1 cellular context compared by ENCODE assay signal in the genomic region with DNA sequence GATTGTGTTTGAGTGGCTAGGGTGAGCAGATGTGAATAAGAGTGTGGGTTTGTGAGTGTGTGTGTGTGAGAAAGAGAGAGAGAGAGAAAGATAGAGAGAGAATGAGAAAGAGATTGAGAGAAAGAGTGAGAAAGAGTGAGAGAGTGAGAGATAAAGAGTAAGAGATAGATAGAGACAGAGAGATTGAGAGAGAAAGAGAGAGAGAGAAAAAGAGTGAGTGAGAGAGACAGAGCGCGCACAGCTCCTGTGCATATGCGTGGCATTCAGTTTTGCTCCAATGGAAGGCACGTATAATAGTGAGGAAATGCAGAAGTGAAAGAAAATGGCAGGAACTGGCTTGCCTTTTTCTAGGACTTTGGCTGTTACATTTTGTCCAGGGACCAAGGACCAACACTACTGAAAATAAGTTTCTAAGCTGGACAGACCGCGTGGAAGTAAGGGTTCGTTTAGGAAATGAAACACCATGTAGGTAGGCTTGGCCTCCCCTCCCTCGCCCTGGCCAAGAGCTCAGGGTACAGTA.
A peak's percentile ranks its signal among the peaks of the same experiment; 100 is the strongest.
TF ChIP-seq lines count a peak whose summit lies in the region.

No MANE protein-coding gene starts in this region.

TF ChIP-seq in GM12878, 131 proteins besides CTCF, POLR2A, EP300 and RAD21 (continued from another document):
- TF ChIP-seq NR2C2 (IDR thresholded peaks at IDR 0.05; ENCODE audit: borderline replicate concordance, control insufficient read depth, insufficient read length, low read depth) (no peak), SPI1 (IDR thresholded peaks at IDR 0.05; ENCODE audit: borderline replicate concordance, insufficient read depth, low read depth, low read length) (peak; percentile 51; the same call in 1 of the 2 replicates)
TF ChIP-seq in GM12878: peak in this region for 1.
